Comparison of ENCODE assay signal across 17 cellular contexts in the genomic region with DNA sequence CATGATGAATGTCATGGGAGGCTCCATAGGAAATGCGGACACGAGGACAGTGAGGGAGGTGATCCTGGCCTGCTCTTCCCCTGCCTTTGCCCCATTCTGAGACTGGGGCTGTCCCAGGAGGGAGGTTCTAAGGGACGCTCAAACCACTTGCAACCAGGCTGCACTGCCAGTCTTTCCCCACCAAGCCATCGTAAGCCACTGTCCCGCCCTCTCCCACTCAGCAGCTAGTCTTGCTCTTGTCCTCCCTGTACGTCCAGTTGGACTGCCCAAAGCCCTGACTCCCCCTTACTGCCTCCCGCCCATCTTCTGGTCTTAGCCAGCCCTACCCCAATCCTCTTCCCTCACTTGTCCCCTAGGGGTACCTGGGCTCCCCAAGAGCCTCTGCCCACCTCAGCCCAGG.
"Had no signal": no experiment of that assay in that cellular context is flagged by ENCODE, and none has a peak within 500 bp of the region (broad histone marks: within the 10 kb centered on the region; RNA-seq: fewer than 3 reads in every experiment).

No MANE protein-coding gene starts in this region.

- H3K27ac Mint-ChIP-seq: dendritic cell treated with granulocyte-macrophage colony-stimulating factor and Interleukin-4, amounts not matched to agents 40 ng/mL and 50 ng/mL, for 4 days; immature natural killer cell; memory B cell; nephron progenitor cell had no signal

- DNase-seq: cerebellar nuclear complex; foreskin keratinocyte; immature natural killer cell; kidney; left cardiac atrium; left ventricle myocardium inferior; lower lobe of right lung; midbrain; nephron progenitor cell; ovary; right cardiac atrium; small intestine; stimulated activated CD4-positive, alpha-beta T cell treated with anti-CD3 and anti-CD28 coated beads, Interleukin-12 subunit alpha, Interleukin-12 subunit beta, amount 100 ng/mL, for 4 hours; stimulated activated naive CD4-positive, alpha-beta T cell treated with Interleukin-2 at 50 U/mL for 16 hours; tibial artery had no signal

- ATAC-seq: foreskin keratinocyte, left cardiac atrium, right cardiac atrium had no signal

- H3K9me3 Mint-ChIP-seq: dendritic cell treated with granulocyte-macrophage colony-stimulating factor and Interleukin-4, amounts not matched to agents 40 ng/mL and 50 ng/mL, for 4 days; immature natural killer cell had no signal

- H3K4me1 Mint-ChIP-seq: immature natural killer cell, memory B cell had no signal

- H3K36me3 Mint-ChIP-seq: immature natural killer cell had no signal

- H3K4me3 Mint-ChIP-seq: dendritic cell treated with granulocyte-macrophage colony-stimulating factor and Interleukin-4, amounts not matched to agents 40 ng/mL and 50 ng/mL, for 4 days; immature natural killer cell; memory B cell; nephron progenitor cell had no signal
